8 cellular contexts compared by ENCODE assay signal in the genomic region with DNA sequence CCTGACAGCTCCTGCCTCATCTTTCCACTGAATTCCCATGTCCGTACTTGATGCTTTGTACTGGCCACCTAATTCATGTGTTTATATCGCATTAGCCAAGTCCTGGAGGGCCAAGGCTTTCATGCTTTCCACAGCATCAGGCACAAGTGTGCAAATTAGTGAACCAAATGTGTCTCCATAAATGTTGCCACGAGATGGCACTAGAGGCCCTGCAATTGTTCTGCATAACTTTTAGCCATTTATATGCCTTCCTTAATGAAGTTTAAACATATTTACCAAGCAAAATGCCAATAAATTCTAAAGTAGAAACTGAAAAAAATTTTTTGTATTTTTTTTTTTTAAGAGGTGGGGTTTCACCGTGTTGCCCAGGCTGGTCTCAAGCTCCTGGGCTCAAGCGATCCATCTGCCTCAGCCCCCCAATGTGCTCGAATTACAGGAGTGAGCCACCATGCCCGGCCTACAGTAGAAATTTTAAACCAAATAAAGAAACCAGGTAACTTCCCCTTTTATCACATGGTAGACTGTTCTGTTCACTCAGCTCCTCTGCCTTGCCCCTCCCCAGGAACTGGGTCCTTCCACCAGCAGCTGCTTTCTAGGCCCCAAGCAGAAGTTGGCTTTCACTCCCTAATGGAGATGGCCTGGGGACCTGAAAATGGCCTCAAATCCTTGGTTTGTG. TPM values are rescaled to one million over a fixed set of nuclear protein-coding genes. Genes with fewer than 3 reads are reported as not detected.
A peak's percentile ranks its signal among the peaks of the same experiment; 100 is the strongest.
DNase-seq lines count a peak whose midpoint lies in the region; ATAC-seq, FAIRE-seq and TF ChIP-seq lines count a peak whose summit lies in the region.

No MANE protein-coding gene starts in this region.

- intact Hi-C loops in activated CD4-positive, alpha-beta T cell treated with anti-CD3 and anti-CD28 coated beads, Interleukin-2, amount 10 ng/mL, durations not matched to agents 24 days and 14 days (cut with micrococcal nuclease) = loop anchor here (1.0 to 5.0 kb wide), 4 partner anchors 21 to 454 kb away; a partner anchor contains a TSS
- intact Hi-C loops in mucosa of descending colon (cut with DNase I, micrococcal nuclease) = no loop called here

- TF ChIP-seq CTCF in endodermal cell (conservative IDR thresholded peaks at IDR 0.05) = peak; percentile 78
- TF ChIP-seq CTCF in mucosa of descending colon (IDR thresholded peaks at IDR 0.05) = peak; percentile 31
- TF ChIP-seq CTCF in thoracic aorta (IDR thresholded peaks at IDR 0.05) = peak; percentile 76

- H3K4me3 ChIP-seq in endodermal cell (ENCODE audit: low read length) = no peak overlapping the region
- no peak overlapping the region for H3K4me3 ChIP-seq in mucosa of descending colon
- H3K4me3 ChIP-seq in thoracic aorta = no peak overlapping the region

- peaks cover 10% of the 10 kb centered on the region for H3K36me3 Mint-ChIP-seq in activated CD4-positive, alpha-beta T cell treated with anti-CD3 and anti-CD28 coated beads, Interleukin-2, amount 10 ng/mL, durations not matched to agents 24 days and 14 days (ENCODE audit: low read depth)
- H3K36me3 Mint-ChIP-seq in endodermal cell (ENCODE audit: low read depth) = peaks cover 50% of the 10 kb centered on the region

- H3K4me1 Mint-ChIP-seq in activated CD4-positive, alpha-beta T cell treated with anti-CD3 and anti-CD28 coated beads, Interleukin-2, amount 10 ng/mL, durations not matched to agents 24 days and 14 days = peaks cover 5% of the 10 kb centered on the region
- no peaks in the 10 kb centered on the region for H3K4me1 Mint-ChIP-seq in endodermal cell

- H3K27me3 ChIP-seq in endodermal cell (ENCODE audit: control insufficient read depth, insufficient read depth, low read length, poor library complexity, severe bottlenecking) (no peaks in the 10 kb centered on the region), thoracic aorta (replicated peaks; ENCODE audit: insufficient read depth) (no peaks in the 10 kb centered on the region)

- H3K4me1 ChIP-seq in endodermal cell (ENCODE audit: control insufficient read depth, insufficient read depth, low read length) (no peaks in the 10 kb centered on the region), mucosa of descending colon (ENCODE audit: low read depth) (no peaks in the 10 kb centered on the region), thoracic aorta (ENCODE audit: control insufficient read depth in 1 of 2, low read depth in 2 of 2) (no peaks in the 10 kb centered on the region)

- H3K9ac ChIP-seq in endodermal cell (ENCODE audit: extremely low read depth, low read length, poor library complexity, severe bottlenecking) = no peak overlapping the region

- H3K9me3 Mint-ChIP-seq in activated CD4-positive, alpha-beta T cell treated with anti-CD3 and anti-CD28 coated beads, Interleukin-2, amount 10 ng/mL, durations not matched to agents 24 days and 14 days = no peaks in the 10 kb centered on the region
- no peaks in the 10 kb centered on the region for H3K9me3 Mint-ChIP-seq in endodermal cell

- H3K9me3 ChIP-seq in endodermal cell (ENCODE audit: control insufficient read depth, low read length) = no peaks in the 10 kb centered on the region
- H3K9me3 ChIP-seq in mucosa of descending colon = no peaks in the 10 kb centered on the region
- H3K9me3 ChIP-seq in thoracic aorta = no peaks in the 10 kb centered on the region

- H3K27ac Mint-ChIP-seq in activated CD4-positive, alpha-beta T cell treated with anti-CD3 and anti-CD28 coated beads, Interleukin-2, amount 10 ng/mL, durations not matched to agents 24 days and 14 days = peak overlapping the region; percentile 62
- no peak overlapping the region for H3K27ac Mint-ChIP-seq in endodermal cell

- WGBS in endodermal cell (ENCODE audit: insufficient coverage in 1 of 2, insufficient read length in 1 of 2), 2 experiments = 76 to 80% methylated on average over 5 to 7 of the region's 7 CpGs

- ATAC-seq in mucosa of descending colon = peak; percentile 81
- peak; percentile 67 for ATAC-seq in thoracic aorta (ENCODE audit: insufficient number of reproducible peaks, low FRiP score, low read depth)
- ATAC-seq in HG02884 (IDR thresholded peaks at IDR 0.05; ENCODE audit: unreplicated experiment) = no peak

- H3K27ac ChIP-seq in endodermal cell (ENCODE audit: low read depth, low read length) (no peak overlapping the region), thoracic aorta (no peak overlapping the region)

- FAIRE-seq in GM12891 (lab: Jason Lieb, UNC) = peak; percentile 88

- DNase-seq in ACHN (peak; percentile 54), GM12891 (ENCODE audit: insufficient read length, low spot score) (no peak), NCI-H1694 treated with DMSO at 0.1 percent for 48 hours (lab: John Stamatoyannopoulos, UW) (peak; percentile 21), endodermal cell (peak; percentile 69), mucosa of descending colon (peak in 1 of 3 donors; percentile 87), thoracic aorta (ENCODE audit: low spot score) (no peak)
- peak; percentile 89 for DNase-seq in activated CD4-positive, alpha-beta T cell treated with anti-CD3 and anti-CD28 coated beads, Interleukin-2, amount 10 ng/mL, durations not matched to agents 24 days and 14 days

- no peak for TF ChIP-seq POLR2A in GM12891 (IDR thresholded peaks at IDR 0.05; ENCODE audit: low read depth, low read length)

- in situ Hi-C loops in ACHN (cut with HindIII; ENCODE audit: low pct_ligation_motif_present, low pct_unique_long_range_greater_than_20kb, low sequenced_read_pairs) = no loop called here

- H3K27me3 Mint-ChIP-seq in activated CD4-positive, alpha-beta T cell treated with anti-CD3 and anti-CD28 coated beads, Interleukin-2, amount 10 ng/mL, durations not matched to agents 24 days and 14 days = no peaks in the 10 kb centered on the region
- no peaks in the 10 kb centered on the region for H3K27me3 Mint-ChIP-seq in endodermal cell (ENCODE audit: insufficient read depth)

- H3K36me3 ChIP-seq in endodermal cell (ENCODE audit: control insufficient read depth, insufficient read depth, low read length) (peaks cover 48% of the 10 kb centered on the region), mucosa of descending colon (ENCODE audit: low read depth) (no peaks in the 10 kb centered on the region), thoracic aorta (peaks cover 7% of the 10 kb centered on the region)

- H3K4me3 Mint-ChIP-seq in activated CD4-positive, alpha-beta T cell treated with anti-CD3 and anti-CD28 coated beads, Interleukin-2, amount 10 ng/mL, durations not matched to agents 24 days and 14 days = no peak overlapping the region
- H3K4me3 Mint-ChIP-seq in endodermal cell = no peak overlapping the region

TF ChIP-seq in GM12891, 5 proteins besides CTCF, POLR2A, EP300 and RAD21:
- TF ChIP-seq SPI1 (IDR thresholded peaks at IDR 0.05; ENCODE audit: low read depth, low read length) = peak; percentile 25; the same call in 1 of the 2 replicates
- TF ChIP-seq PAX5 (IDR thresholded peaks at IDR 0.05; ENCODE audit: insufficient read depth, low read length, severe bottlenecking) = no peak

RNA-seq across cellular contexts. Expression of a gene that starts 20.8 kb away (rescaled TPM):
- 8.5 TPM for polyA plus RNA-seq in GM12891 (2012; ENCODE audit: low read depth, missing spikeins)
- total RNA-seq in activated CD4-positive, alpha-beta T cell treated with anti-CD3 and anti-CD28 coated beads, Interleukin-2, amount 10 ng/mL, durations not matched to agents 24 days and 14 days = 15.0 and 19.9 TPM in 2 replicates
- total RNA-seq in endodermal cell = 10 to 100 TPM; 10.8 to 13.0 TPM
- polyA plus RNA-seq in endodermal cell (2013, experiment 1 of 2) = 7.2 TPM
- polyA plus RNA-seq in endodermal cell (2013, experiment 2 of 2) = 7.8 TPM
- total RNA-seq in mucosa of descending colon = 10 to 100 TPM in 2 of 3 donors, 1 to 10 TPM in 1; 7.6 to 14.5 (median 13.7) TPM
- 10 to 100 TPM; 20.2 to 32.2 TPM for total RNA-seq in thoracic aorta

RNA-seq across cellular contexts. Expression of a gene that starts 49.0 kb away (rescaled TPM):
- 33.3 TPM for polyA plus RNA-seq in GM12891 (2012; ENCODE audit: low read depth, missing spikeins)
- total RNA-seq in activated CD4-positive, alpha-beta T cell treated with anti-CD3 and anti-CD28 coated beads, Interleukin-2, amount 10 ng/mL, durations not matched to agents 24 days and 14 days = 56.4 and 65.4 TPM in 2 replicates
- 10 to 100 TPM; 50.9 to 52.2 TPM for total RNA-seq in endodermal cell
- 37.7 TPM for polyA plus RNA-seq in endodermal cell (2013, experiment 1 of 2)
- polyA plus RNA-seq in endodermal cell (2013, experiment 2 of 2) = 31.3 TPM
- total RNA-seq in mucosa of descending colon = 10 to 100 TPM; 37.0 to 41.0 (median 37.4) TPM
- 10 to 100 TPM; 50.2 to 74.6 TPM for total RNA-seq in thoracic aorta

RNA-seq across cellular contexts. Expression of a gene that starts 49.5 kb away (rescaled TPM):
- polyA plus RNA-seq in GM12891 (2012; ENCODE audit: low read depth, missing spikeins) = 3.1 TPM
- total RNA-seq in activated CD4-positive, alpha-beta T cell treated with anti-CD3 and anti-CD28 coated beads, Interleukin-2, amount 10 ng/mL, durations not matched to agents 24 days and 14 days = 20.7 and 20.9 TPM in 2 replicates
- total RNA-seq in endodermal cell (10 to 100 TPM; 11.4 to 15.2 TPM), mucosa of descending colon (10 to 100 TPM; 11.7 to 18.0 (median 12.7) TPM), thoracic aorta (1 to 10 TPM; 6.0 to 7.7 TPM)
- polyA plus RNA-seq in endodermal cell (2013, experiment 1 of 2) = 7.3 TPM
- polyA plus RNA-seq in endodermal cell (2013, experiment 2 of 2) = 7.4 TPM

Comparison
In these comparisons a context has a peak if more than half of its experiments do, and no peak if none do; other contexts are left out.
1. DNase-seq: peak in ACHN (single experiment), NCI-H1694 treated with DMSO at 0.1 percent for 48 hours (single experiment), activated CD4-positive, alpha-beta T cell treated with anti-CD3 and anti-CD28 coated beads, Interleukin-2, amount 10 ng/mL, durations not matched to agents 24 days and 14 days (single experiment) and endodermal cell (single experiment); none in GM12891 (single experiment) and thoracic aorta (single experiment).
2. Peak in every context shown above with its lines, with median percentiles within 50 percentile points of each other: CTCF ChIP-seq.